8 cellular contexts compared by ENCODE assay signal in genomic region chr5:54518146-54519082, GRCh38. TPM values are rescaled to one million over a fixed set of nuclear protein-coding genes. Genes with fewer than 3 reads are reported as not detected.
DNase-seq lines count a peak whose midpoint lies in the region; ATAC-seq and TF ChIP-seq lines count a peak whose summit lies in the region.

No MANE protein-coding gene starts in this region.

- peak; percentile 35 for ATAC-seq in GM18907 (IDR thresholded peaks at IDR 0.05; ENCODE audit: unreplicated experiment)
- ATAC-seq in HG03342 (IDR thresholded peaks at IDR 0.05; ENCODE audit: unreplicated experiment) = peak; percentile 15

- 26 to 100% (median 50%) methylated on average over 5 to 99 of the region's 99 CpGs for WGBS in adrenal gland, 4 donors
- 36% methylated on average over 88 of the region's 99 CpGs for WGBS in hepatocyte (ENCODE audit: low lambda C conversion rate, missing lambda C conversion rate)

- DNase-seq in adrenal gland (peak; percentile 52 to 71 (median 63)), hepatocyte (ENCODE audit: low spot score) (peak; percentile 81), COLO829 (ENCODE audit: low spot score) (no peak)

- H3K9me3 ChIP-seq in SU-DHL-6 (ENCODE audit: insufficient read depth, low read length) (no peaks in the 10 kb centered on the region), adrenal gland (replicated peaks in 1 of 3) (no peaks in the 10 kb centered on the region), hepatocyte (ENCODE audit: low read depth) (no peaks in the 10 kb centered on the region), skeletal muscle satellite cell (replicated peaks; ENCODE audit: low read length) (no peaks in the 10 kb centered on the region)

- H3K4me2 ChIP-seq in SU-DHL-6 (ENCODE audit: low read depth, low read length, poor library complexity, severe bottlenecking) (peak overlapping the region; percentile 57), hepatocyte (peak overlapping the region; percentile 78), skeletal muscle satellite cell (ENCODE audit: low read length) (peak overlapping the region; percentile 90)

- H3K27me3 ChIP-seq in SU-DHL-6 (ENCODE audit: low read length) = no peaks in the 10 kb centered on the region
- H3K27me3 ChIP-seq in adrenal gland = no peaks in the 10 kb centered on the region
- no peaks in the 10 kb centered on the region for H3K27me3 ChIP-seq in hepatocyte
- no peaks in the 10 kb centered on the region for H3K27me3 ChIP-seq in skeletal muscle satellite cell (ENCODE audit: control insufficient read depth, insufficient read depth, low read length)

- no peaks in the 10 kb centered on the region for H3F3A ChIP-seq in SU-DHL-6 (ENCODE audit: insufficient read depth)

- H3K9me2 ChIP-seq in SU-DHL-6 (replicated peaks; ENCODE audit: insufficient read depth, low read length) (no peaks in the 10 kb centered on the region), hepatocyte (replicated peaks; ENCODE audit: insufficient read depth) (no peaks in the 10 kb centered on the region)

- TF ChIP-seq POLR2A in adrenal gland (IDR thresholded peaks at IDR 0.05) = no peak

- H2AFZ ChIP-seq in SU-DHL-6 (ENCODE audit: low read depth, low read length, severe bottlenecking) (peak overlapping the region; percentile 96), hepatocyte (peak overlapping the region; percentile 77)

- H3K27ac ChIP-seq in 22Rv1 = peak overlapping the region; percentile 56
- H3K27ac ChIP-seq in SU-DHL-6 (ENCODE audit: low read depth, low read length) = no peak overlapping the region
- H3K27ac ChIP-seq in adrenal gland = peak overlapping the region; percentile 53 to 97 (median 91)
- H3K27ac ChIP-seq in hepatocyte = peak overlapping the region; percentile 97

- H3K36me3 ChIP-seq in SU-DHL-6 (ENCODE audit: low read length) = no peaks in the 10 kb centered on the region
- H3K36me3 ChIP-seq in adrenal gland (replicated peaks in 1 of 2) = no peaks in the 10 kb centered on the region
- no peaks in the 10 kb centered on the region for H3K36me3 ChIP-seq in hepatocyte (replicated peaks; ENCODE audit: insufficient read depth, low read depth)
- H3K36me3 ChIP-seq in skeletal muscle satellite cell (ENCODE audit: insufficient read depth, low read length) = no peaks in the 10 kb centered on the region

- H3K4me1 ChIP-seq in adrenal gland (replicated peaks in 1 of 2) = peaks cover 29 to 50% of the 10 kb centered on the region in 2 donors
- H3K4me1 ChIP-seq in hepatocyte (ENCODE audit: insufficient read depth) = peaks cover 25% of the 10 kb centered on the region
- H3K4me1 ChIP-seq in skeletal muscle satellite cell (ENCODE audit: control insufficient read depth, insufficient read depth, low read length) = peaks cover 34% of the 10 kb centered on the region

- H4K20me1 ChIP-seq in SU-DHL-6 (ENCODE audit: low read depth, low read length) (no peaks in the 10 kb centered on the region), hepatocyte (ENCODE audit: insufficient read depth, poor library complexity, severe bottlenecking) (peaks cover 21% of the 10 kb centered on the region)

- H3K9ac ChIP-seq in SU-DHL-6 (ENCODE audit: low read length) (peak overlapping the region; percentile 74), skeletal muscle satellite cell (ENCODE audit: low read depth, low read length) (peak overlapping the region; percentile 88)

- H3K79me2 ChIP-seq in SU-DHL-6 (ENCODE audit: insufficient read depth, low read length) = no peaks in the 10 kb centered on the region
- H3K79me2 ChIP-seq in hepatocyte = peaks cover 56% of the 10 kb centered on the region

- H3K4me3 ChIP-seq in SU-DHL-6 (ENCODE audit: insufficient read depth, low read length, poor library complexity, severe bottlenecking) = peak overlapping the region; percentile 85
- peak overlapping the region; percentile 57 to 99 (median 76) for H3K4me3 ChIP-seq in adrenal gland
- H3K4me3 ChIP-seq in hepatocyte = peak overlapping the region; percentile 41
- H3K4me3 ChIP-seq in skeletal muscle satellite cell (ENCODE audit: low read length) = peak overlapping the region; percentile 76

- TF ChIP-seq CTCF in 22Rv1 (IDR thresholded peaks at IDR 0.05) (no peak), SU-DHL-6 (IDR thresholded peaks at IDR 0.05; ENCODE audit: insufficient read depth, low read length, poor library complexity, severe bottlenecking) (no peak), adrenal gland (IDR thresholded peaks at IDR 0.05) (no peak), hepatocyte (IDR thresholded peaks at IDR 0.05; ENCODE audit: poor library complexity) (no peak)

- intact Hi-C loops in adrenal gland (cut with DNase I) = loop anchor here (5.0 to 10.0 kb wide), 3 partner anchors 146 to 349 kb away; no protein-coding TSS in a partner anchor

RNA-seq across cellular contexts. Expression of gene SNX18, which starts 0.9 kb away (rescaled TPM):
- total RNA-seq in adrenal gland (10 to 100 TPM; 30.2 to 89.4 (median 43.2) TPM), hepatocyte (28.6 and 33.0 TPM in 2 replicates)
- polyA plus RNA-seq in adrenal gland (10 to 100 TPM in 1 of 3 donors, 1 to 10 TPM in 2; 4.0 to 20.6 (median 5.7) TPM), hepatocyte (5.6 and 6.5 TPM in 2 replicates)
- total RNA-seq in skeletal muscle satellite cell (2012; rRNA removed) = 18.3 and 25.1 TPM in 2 replicates
